Comparison of ENCODE assay signal across 28 cellular contexts in the genomic region with DNA sequence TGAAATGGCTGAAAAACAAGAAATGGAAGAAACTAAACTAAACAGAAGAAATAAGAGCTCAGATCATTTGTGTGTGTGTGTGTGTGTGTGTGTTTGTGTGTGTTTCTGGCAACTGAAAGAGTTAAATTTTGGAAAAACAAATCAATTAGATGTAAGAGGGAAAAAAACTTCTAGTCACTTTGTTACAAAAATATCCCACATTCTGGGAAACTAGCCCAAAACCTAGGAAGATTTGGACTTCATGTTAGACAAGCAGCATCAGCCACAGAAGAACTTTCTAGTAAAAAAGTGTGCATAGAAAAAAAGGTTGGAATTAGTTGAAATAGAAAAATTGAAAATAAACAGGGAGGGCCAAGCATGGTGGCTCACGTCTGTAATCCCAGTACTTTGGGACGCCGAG.
"Had no signal": no experiment of that assay in that cellular context is flagged by ENCODE, and none has a peak within 500 bp of the region (broad histone marks: within the 10 kb centered on the region; RNA-seq: fewer than 3 reads in every experiment).

No MANE protein-coding gene starts in this region.

- H3K4me3 ChIP-seq: adrenal gland, body of pancreas, breast epithelium had no signal

- H3K9me3 ChIP-seq: adrenal gland, body of pancreas, breast epithelium had no signal

- H3K27ac ChIP-seq: adrenal gland, body of pancreas, brain microvascular endothelial cell, breast epithelium, VCaP had no signal

- H3K4me1 ChIP-seq: adrenal gland, body of pancreas, breast epithelium had no signal

- DNase-seq: activated B cell treated with CpG ODN at 0.5 μM for 24 hours; activated CD4-positive, alpha-beta memory T cell treated with anti-CD3 and anti-CD28 coated beads for 36 hours; activated CD4-positive, alpha-beta T cell treated with anti-CD3 and anti-CD28 coated beads for 4 hours; activated CD4-positive, alpha-beta T cell treated with anti-CD3 and anti-CD28 coated beads, Interleukin-2, amount 10 ng/mL, durations not matched to agents 24 days and 14 days; activated CD4-positive, alpha-beta T cell treated with anti-CD3 and anti-CD28 coated beads, Interleukin-2, amount 50 U/mL, for 1 hour; activated CD4-positive, alpha-beta T cell treated with anti-CD3 and anti-CD28 coated beads, Interleukin-2, amount 50 U/mL, for 4 hours; activated CD4-positive, CD25-positive, alpha-beta regulatory T cell treated with anti-CD3 and anti-CD28 coated beads, Interleukin-2, amount 50 U/mL, for 72 hours; activated CD8-positive, alpha-beta memory T cell treated with anti-CD3 and anti-CD28 coated beads, Interleukin-2, amount 50 U/mL, for 4 hours; activated CD8-positive, alpha-beta T cell treated with anti-CD3 and anti-CD28 coated beads for 36 hours; activated effector memory CD4-positive, alpha-beta T cell treated with Interleukin-2 at 50 U/mL for 16 hours; activated gamma-delta T cell; activated naive CD4-positive, alpha-beta T cell treated with anti-CD3 and anti-CD28 coated beads, Interleukin-2, amount 10 ng/mL, durations not matched to agents 7 days and 5 days; activated naive CD4-positive, alpha-beta T cell treated with Interleukin-2 at 50 U/mL for 16 hours; activated naive CD8-positive, alpha-beta T cell treated with anti-CD3 and anti-CD28 coated beads, Interleukin-2, amount 10 ng/mL, durations not matched to agents 7 days and 5 days; activated T-cell treated with anti-CD3 and anti-CD28 coated beads for 4 hours; activated T-cell treated with anti-CD3 and anti-CD28 coated beads, Interleukin-2, amount 50 U/mL, for 1 hour; activated T-cell treated with anti-CD3 and anti-CD28 coated beads, Interleukin-2, amount 50 U/mL, for 4 hours; adrenal gland; amniotic stem cell; aorta; body of pancreas; brain microvascular endothelial cell; central memory CD4-positive, alpha-beta T cell; T-helper 1 cell; T-helper 2 cell; T-helper 9 cell had no signal

- H3K27me3 ChIP-seq: adrenal gland, body of pancreas, brain microvascular endothelial cell, breast epithelium had no signal

- H3K36me3 ChIP-seq: adrenal gland, brain microvascular endothelial cell, breast epithelium had no signal
